8 cellular contexts compared by ENCODE assay signal in the genomic region with DNA sequence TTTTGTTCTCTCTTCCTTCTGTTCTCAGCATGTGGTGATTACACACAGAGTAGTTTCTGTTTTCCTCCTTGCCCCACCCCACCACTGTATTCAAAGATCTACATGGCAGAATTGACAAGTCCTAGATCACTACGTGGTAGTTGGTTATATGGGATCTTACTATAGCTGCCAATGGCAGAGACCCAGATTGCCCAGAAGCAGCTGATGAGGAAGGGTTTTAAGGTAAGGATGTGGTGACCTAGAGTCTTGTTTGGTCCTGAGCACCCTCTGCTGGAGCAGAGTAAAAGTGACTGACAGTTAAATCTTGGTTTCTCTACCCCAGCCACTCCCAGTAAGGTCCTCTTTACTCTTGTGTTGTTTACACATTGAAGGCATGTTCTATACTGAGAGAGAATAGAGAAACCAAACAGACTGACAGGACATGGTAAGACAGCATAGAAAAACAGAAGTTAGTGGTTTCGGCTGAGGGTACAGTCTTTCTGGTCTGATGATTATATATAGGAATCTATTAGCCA. TPM values are rescaled to one million over a fixed set of nuclear protein-coding genes. Genes with fewer than 3 reads are reported as not detected.
DNase-seq lines count a peak whose midpoint lies in the region; ATAC-seq, FAIRE-seq and TF ChIP-seq lines count a peak whose summit lies in the region.
"Had no signal": no experiment of that assay in that cellular context is flagged by ENCODE, and none has a peak within 500 bp of the region (broad histone marks: within the 10 kb centered on the region; RNA-seq: fewer than 3 reads in every experiment).

No MANE protein-coding gene starts in this region.

- H3K4me3 Mint-ChIP-seq in astrocyte (ENCODE audit: unreplicated experiment) = no peak overlapping the region

- peak; percentile 56 for TF ChIP-seq CTCF in astrocyte (IDR thresholded peaks at IDR 0.05; ENCODE audit: insufficient read depth, low read depth, low read length)

- FAIRE-seq in astrocyte (lab: Jason Lieb, UNC) = peak; percentile 47

- H3K27ac Mint-ChIP-seq in astrocyte (ENCODE audit: unreplicated experiment) = no peak overlapping the region

- H3K9me3 ChIP-seq in astrocyte (ENCODE audit: insufficient read depth, low read depth, low read length) = no peaks in the 10 kb centered on the region

- H2AFZ ChIP-seq in astrocyte (ENCODE audit: low read depth, low read length) = no peak overlapping the region

- H3K4me1 Mint-ChIP-seq in astrocyte (ENCODE audit: low read depth, unreplicated experiment) = peaks cover 25% of the 10 kb centered on the region

- peaks cover 15% of the 10 kb centered on the region for H3K36me3 Mint-ChIP-seq in astrocyte (ENCODE audit: low read depth, unreplicated experiment)

- ATAC-seq in GM19025 (IDR thresholded peaks at IDR 0.05; ENCODE audit: low read depth, unreplicated experiment) (peak; percentile 94), HG03064 (IDR thresholded peaks at IDR 0.05; ENCODE audit: low read depth, unreplicated experiment) (peak; percentile 97)

- H3K4me2 ChIP-seq in astrocyte (ENCODE audit: low read length) = no peak overlapping the region

- H3K27ac ChIP-seq in astrocyte (ENCODE audit: low read depth, low read length) (no peak overlapping the region), temporal lobe (ENCODE audit: low read depth, low read length) (peak overlapping the region; percentile 47)

- peaks cover 25% of the 10 kb centered on the region for H3K79me2 ChIP-seq in astrocyte (ENCODE audit: insufficient read depth, low read length)

- peaks cover under 1% of the 10 kb centered on the region for H3K4me1 ChIP-seq in astrocyte (ENCODE audit: insufficient read depth, low read length)

- H4K20me1 ChIP-seq in astrocyte (ENCODE audit: insufficient read depth, low read length) = peaks cover 37% of the 10 kb centered on the region

- no peak overlapping the region for H3K4me3 ChIP-seq in astrocyte (ENCODE audit: insufficient read depth, low read depth, low read length)

- H3K36me3 ChIP-seq in astrocyte (ENCODE audit: insufficient read depth, low read length) = peaks cover 63% of the 10 kb centered on the region

- peak; percentile 73 for DNase-seq in EH (ENCODE audit: low read depth)
- DNase-seq in NCI-H748 treated with DMSO at 0.1 percent for 48 hours (lab: John Stamatoyannopoulos, UW) = peak; percentile 15
- no peak for DNase-seq in astrocyte (ENCODE audit: low read depth)
- peak; percentile 73 for DNase-seq in iris pigment epithelial cell (ENCODE audit: low read depth)

- no peak overlapping the region for H3K9ac ChIP-seq in astrocyte (ENCODE audit: low read length)

- H3K27me3 ChIP-seq in astrocyte (ENCODE audit: insufficient read depth, low read length) = no peaks in the 10 kb centered on the region

- no peaks in the 10 kb centered on the region for H3K9me3 Mint-ChIP-seq in astrocyte (ENCODE audit: unreplicated experiment)

- no peaks in the 10 kb centered on the region for H3K27me3 Mint-ChIP-seq in astrocyte (ENCODE audit: low read depth, unreplicated experiment)

RNA-seq across cellular contexts. Expression of a gene that starts 22.8 kb away (rescaled TPM):
- total RNA-seq in astrocyte = 40.8 and 42.5 TPM in 2 replicates
- total RNA-seq in temporal lobe = 87.3 TPM

RNA-seq across cellular contexts. Expression of a gene that starts 27.0 kb away (rescaled TPM):
- 60.5 and 64.3 TPM in 2 replicates for total RNA-seq in astrocyte
- total RNA-seq in temporal lobe = 24.8 TPM

RNA-seq across cellular contexts. Expression of a gene that starts 58.9 kb away (rescaled TPM):
- not detected in 2 replicates for total RNA-seq in astrocyte
- not detected for total RNA-seq in temporal lobe
- total RNA-seq: glomerular endothelial cell had no signal
